ENCODE assay signal across 12 cellular contexts in the genomic region with DNA sequence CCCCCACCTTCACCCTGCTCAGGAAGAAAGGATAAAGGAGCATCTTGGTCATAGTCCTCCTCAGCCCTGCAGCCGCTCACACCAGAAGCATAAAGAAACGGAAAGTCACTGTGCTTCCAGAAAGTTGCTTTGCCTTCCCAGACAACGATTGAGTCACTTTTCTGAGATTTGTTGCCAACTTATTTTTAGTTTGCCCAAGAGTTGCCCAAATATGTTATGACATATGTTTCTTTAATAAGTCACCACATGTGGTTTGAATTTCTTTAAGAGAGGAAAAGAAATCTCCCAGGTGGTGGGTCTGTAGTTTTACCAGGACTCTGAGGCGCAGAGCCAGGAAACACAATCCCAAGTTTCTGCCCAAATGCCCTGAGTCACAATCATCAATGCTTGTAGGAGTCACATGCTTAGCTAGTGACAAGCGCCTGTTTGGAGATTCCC.
DNase-seq lines count a peak whose midpoint lies in the region; ATAC-seq and TF ChIP-seq lines count a peak whose summit lies in the region.
"Had no signal": no experiment of that assay in that cellular context is flagged by ENCODE, and none has a peak within 500 bp of the region (broad histone marks: within the 10 kb centered on the region; RNA-seq: fewer than 3 reads in every experiment).

No MANE protein-coding gene starts in this region.

- intact Hi-C loops in ascending aorta (cut with DNase I) (loop anchor here (2.0 kb wide), 2 partner anchors 21 to 307 kb away; a partner anchor contains a TSS), left ventricle myocardium superior (cut with micrococcal nuclease) (loop anchor here (10.0 kb wide), 1 partner anchor 55 kb away; no protein-coding TSS in a partner anchor)

- peaks cover 12 to 18% of the 10 kb centered on the region in 2 donors for H3K9me3 ChIP-seq in ascending aorta
- H3K9me3 ChIP-seq in suprapubic skin: peaks cover 7% of the 10 kb centered on the region
- 0 out of 2 replicates have a peak, but pooled peaks cover 3% of the 10 kb centered on the region for H3K9me3 ChIP-seq in HAP-1

- H3K27ac ChIP-seq in ascending aorta (peak overlapping the region; percentile 76 to 89), suprapubic skin (peak overlapping the region; percentile 55)

- TF ChIP-seq CTCF in ascending aorta (IDR thresholded peaks at IDR 0.05) (no peak), suprapubic skin (IDR thresholded peaks at IDR 0.05) (no peak)

- H3K27me3 ChIP-seq in ascending aorta: no peaks in the 10 kb centered on the region
- H3K27me3 ChIP-seq in suprapubic skin: no peaks in the 10 kb centered on the region
- no peaks in the 10 kb centered on the region for H3K27me3 ChIP-seq in HAP-1 (ENCODE audit: low read depth)
- H3K27me3 ChIP-seq: esophagus squamous epithelium had no signal

- in situ Hi-C loops in HAP-1 (cut with MboI; ENCODE audit: low sequenced_read_pairs): loop anchor here (10.0 kb wide), 1 partner anchor 225 kb away; no protein-coding TSS in a partner anchor

- TF ChIP-seq EP300 in suprapubic skin (IDR thresholded peaks at IDR 0.05): no peak

- H3K4me3 ChIP-seq in ascending aorta (peak overlapping the region; percentile 31 to 51), suprapubic skin (no peak overlapping the region), HAP-1 (no peak overlapping the region)
- H3K4me3 ChIP-seq: esophagus squamous epithelium had no signal

- H3K36me3 ChIP-seq in ascending aorta (no peaks in the 10 kb centered on the region), suprapubic skin (no peaks in the 10 kb centered on the region), HAP-1 (replicated peaks) (no peaks in the 10 kb centered on the region)
- H3K36me3 ChIP-seq: esophagus squamous epithelium had no signal

- H3K4me1 ChIP-seq in ascending aorta (peaks cover 5 to 16% of the 10 kb centered on the region in 2 donors), suprapubic skin (peaks cover 11% of the 10 kb centered on the region), HAP-1 (no peaks in the 10 kb centered on the region)

- DNase-seq in H4 (ENCODE audit: low spot score) (peak; percentile 56), ascending aorta (ENCODE audit: low spot score in 2 of 2) (peak; percentile 65 to 94), left ventricle myocardium superior (no peak), suprapubic skin (ENCODE audit: low spot score in 2 of 2) (peak in 1 of 2 donors; percentile 89), ureter (ENCODE audit: low spot score) (no peak), HAP-1 (ENCODE audit: low spot score in 2 of 2) (no peak)
- DNase-seq: esophagus squamous epithelium, midbrain, NCI-H2171 treated with DMSO at 0.1 percent for 48 hours had no signal

- 28% methylated on average over 5 of the region's 5 CpGs for WGBS in suprapubic skin

- no peak for TF ChIP-seq POLR2A in suprapubic skin (IDR thresholded peaks at IDR 0.05)

- ATAC-seq in left ventricle myocardium superior (peak; percentile 35), GM18861 (IDR thresholded peaks at IDR 0.05; ENCODE audit: unreplicated experiment) (no peak), HG03571 (IDR thresholded peaks at IDR 0.05; ENCODE audit: unreplicated experiment) (no peak)
- ATAC-seq: HepG2 had no signal

Comparison
In these comparisons a context has a peak if more than half of its experiments do, and no peak if none do; other contexts are left out.
1. DNase-seq: peak in H4 (single experiment) and ascending aorta (2 of 2); none in left ventricle myocardium superior (single experiment), ureter (single experiment) and HAP-1 (0 of 2).
2. H3K4me3 ChIP-seq: peak in ascending aorta (2 of 2); none in suprapubic skin (single experiment) and HAP-1 (single experiment).